13 cellular contexts compared by ENCODE assay signal in genomic region chr13:48403929-48404328, GRCh38. TPM values are rescaled to one million over a fixed set of nuclear protein-coding genes. Genes with fewer than 3 reads are reported as not detected.
DNase-seq lines count a peak whose midpoint lies in the region; ATAC-seq and TF ChIP-seq lines count a peak whose summit lies in the region.
"Had no signal": no experiment of that assay in that cellular context is flagged by ENCODE, and none has a peak within 500 bp of the region (broad histone marks: within the 10 kb centered on the region; RNA-seq: fewer than 3 reads in every experiment).

No MANE protein-coding gene starts in this region.

- H3K36me3 ChIP-seq in lung (ENCODE audit: control insufficient read depth in 2 of 2, insufficient read depth in 2 of 2, low read length in 2 of 2) (peaks cover 0 to 1% of the 10 kb centered on the region in 2 donors), thyroid gland (no peaks in the 10 kb centered on the region)

- no peaks in the 10 kb centered on the region for H3K9me3 ChIP-seq in lung (ENCODE audit: control insufficient read depth in 2 of 2, insufficient read depth in 1 of 2, low read length in 1 of 2)
- no peaks in the 10 kb centered on the region for H3K9me3 ChIP-seq in thyroid gland
- H3K9me3 ChIP-seq: A549 had no signal

- H3K4me3 Mint-ChIP-seq in activated CD4-positive, alpha-beta T cell treated with anti-CD3 and anti-CD28 coated beads, Interleukin-2, amount 10 ng/mL, durations not matched to agents 7 days and 5 days: no peak overlapping the region
- H3K4me3 Mint-ChIP-seq in activated CD4-positive, alpha-beta T cell treated with anti-CD3 and anti-CD28 coated beads for 36 hours: no peak overlapping the region
- no peak overlapping the region for H3K4me3 Mint-ChIP-seq in activated naive CD8-positive, alpha-beta T cell treated with anti-CD3 and anti-CD28 coated beads, Interleukin-2, amount 50 U/mL, for 24 hours

- H3K27ac Mint-ChIP-seq in activated CD4-positive, alpha-beta T cell treated with anti-CD3 and anti-CD28 coated beads, Interleukin-2, amount 10 ng/mL, durations not matched to agents 7 days and 5 days: peak overlapping the region; percentile 80
- no peak overlapping the region for H3K27ac Mint-ChIP-seq in activated CD4-positive, alpha-beta T cell treated with anti-CD3 and anti-CD28 coated beads for 36 hours
- peak overlapping the region; percentile 69 for H3K27ac Mint-ChIP-seq in activated naive CD8-positive, alpha-beta T cell treated with anti-CD3 and anti-CD28 coated beads, Interleukin-2, amount 50 U/mL, for 24 hours
- H3K27ac Mint-ChIP-seq: IgD-negative memory B cell had no signal

- H3K27me3 ChIP-seq in lung (ENCODE audit: control insufficient read depth, insufficient read depth): no peaks in the 10 kb centered on the region
- H3K27me3 ChIP-seq in thyroid gland: no peaks in the 10 kb centered on the region

- no peak for TF ChIP-seq POLR2A in thyroid gland (IDR thresholded peaks at IDR 0.05)

- H3K4me1 Mint-ChIP-seq in activated CD4-positive, alpha-beta T cell treated with anti-CD3 and anti-CD28 coated beads, Interleukin-2, amount 10 ng/mL, durations not matched to agents 7 days and 5 days: peaks cover 82% of the 10 kb centered on the region
- peaks cover 71% of the 10 kb centered on the region for H3K4me1 Mint-ChIP-seq in activated CD4-positive, alpha-beta T cell treated with anti-CD3 and anti-CD28 coated beads for 36 hours
- peaks cover 72% of the 10 kb centered on the region for H3K4me1 Mint-ChIP-seq in activated naive CD8-positive, alpha-beta T cell treated with anti-CD3 and anti-CD28 coated beads, Interleukin-2, amount 50 U/mL, for 24 hours

- intact Hi-C loops in activated CD4-positive, alpha-beta T cell treated with anti-CD3 and anti-CD28 coated beads for 36 hours (cut with DNase I, micrococcal nuclease): loop anchor here (1.0 to 5.0 kb wide), 12 partner anchors 8 to 481 kb away; partner anchors contain the start of genes LPAR6 (in 1 of the 2), NUDT15 (in 1 of the 2) and RCBTB2 (in 1 of the 2)
- intact Hi-C loops in thyroid gland (cut with DNase I): no loop called here

- H3K27ac ChIP-seq in lung (ENCODE audit: low read depth in 1 of 2, low read length in 1 of 2) (peak overlapping the region; percentile 13 to 54), thyroid gland (peak overlapping the region; percentile 70 to 84 (median 81))
- H3K27ac ChIP-seq: A549 had no signal

- H3K4me3 ChIP-seq in lung (no peak overlapping the region), thyroid gland (replicated peaks in 1 of 3) (no peak overlapping the region)
- H3K4me3 ChIP-seq: A549 had no signal

- ATAC-seq in activated CD4-positive, alpha-beta T cell treated with anti-CD3 and anti-CD28 coated beads for 36 hours: no peak
- ATAC-seq in activated naive CD8-positive, alpha-beta T cell treated with anti-CD3 and anti-CD28 coated beads, Interleukin-2, amount 50 U/mL, for 24 hours: no peak
- ATAC-seq in lung (ENCODE audit: insufficient read depth, low FRiP score) (no peak), HG03196 (IDR thresholded peaks at IDR 0.05; ENCODE audit: unreplicated experiment) (no peak)
- ATAC-seq: A549 had no signal

- CTCF ChIA-PET in activated CD4-positive, alpha-beta T cell treated with anti-CD3 and anti-CD28 coated beads, Interleukin-2, amount 10 ng/mL, durations not matched to agents 7 days and 5 days (lab: Charles Lee): interaction anchor here (0.5 kb wide), 1 partner anchor 10 kb away, joined by 4 read pairs; no protein-coding TSS in a partner anchor
- CTCF ChIA-PET in activated CD4-positive, alpha-beta T cell treated with anti-CD3 and anti-CD28 coated beads for 36 hours (lab: Charles Lee): no interaction called here

- POLR2A ChIA-PET in activated CD4-positive, alpha-beta T cell treated with anti-CD3 and anti-CD28 coated beads, Interleukin-2, amount 10 ng/mL, durations not matched to agents 7 days and 5 days (lab: Charles Lee): no interaction called here
- POLR2A ChIA-PET in activated CD4-positive, alpha-beta T cell treated with anti-CD3 and anti-CD28 coated beads for 36 hours (lab: Charles Lee): no interaction called here

- WGBS in lung, 2 donors: 60 to 80% methylated on average over 8 of the region's 8 CpGs
- 86 to 87% methylated on average over 8 of the region's 8 CpGs for WGBS in thyroid gland, 2 donors

- H3K9me3 Mint-ChIP-seq in activated CD4-positive, alpha-beta T cell treated with anti-CD3 and anti-CD28 coated beads, Interleukin-2, amount 10 ng/mL, durations not matched to agents 7 days and 5 days: no peaks in the 10 kb centered on the region
- H3K9me3 Mint-ChIP-seq in activated CD4-positive, alpha-beta T cell treated with anti-CD3 and anti-CD28 coated beads for 36 hours (ENCODE audit: low read depth): no peaks in the 10 kb centered on the region
- no peaks in the 10 kb centered on the region for H3K9me3 Mint-ChIP-seq in activated naive CD8-positive, alpha-beta T cell treated with anti-CD3 and anti-CD28 coated beads, Interleukin-2, amount 50 U/mL, for 24 hours
- H3K9me3 Mint-ChIP-seq: IgD-negative memory B cell had no signal

- TF ChIP-seq CTCF in lung (IDR thresholded peaks at IDR 0.05; ENCODE audit: control extremely low read depth, extremely low read depth): no peak
- TF ChIP-seq CTCF in thyroid gland (IDR thresholded peaks at IDR 0.05): no peak

- H3K4me1 ChIP-seq in lung (ENCODE audit: control insufficient read depth in 2 of 2, insufficient read depth in 2 of 2, low read length in 2 of 2) (peaks cover 0 to 13% of the 10 kb centered on the region in 2 donors), thyroid gland (peaks cover 60% of the 10 kb centered on the region in 2 donors)

- H3K36me3 Mint-ChIP-seq in activated CD4-positive, alpha-beta T cell treated with anti-CD3 and anti-CD28 coated beads, Interleukin-2, amount 10 ng/mL, durations not matched to agents 7 days and 5 days (ENCODE audit: low read depth): peaks cover 49% of the 10 kb centered on the region
- peaks cover 11% of the 10 kb centered on the region for H3K36me3 Mint-ChIP-seq in activated CD4-positive, alpha-beta T cell treated with anti-CD3 and anti-CD28 coated beads for 36 hours (ENCODE audit: low read depth)
- H3K36me3 Mint-ChIP-seq in activated naive CD8-positive, alpha-beta T cell treated with anti-CD3 and anti-CD28 coated beads, Interleukin-2, amount 50 U/mL, for 24 hours (ENCODE audit: low read depth): peaks cover 1% of the 10 kb centered on the region

- DNase-seq in activated CD4-positive, alpha-beta T cell treated with anti-CD3 and anti-CD28 coated beads, Interleukin-2, amount 10 ng/mL, durations not matched to agents 7 days and 5 days: no peak
- DNase-seq in activated CD4-positive, alpha-beta T cell treated with anti-CD3 and anti-CD28 coated beads for 36 hours: no peak
- DNase-seq in activated naive CD8-positive, alpha-beta T cell treated with anti-CD3 and anti-CD28 coated beads, Interleukin-2, amount 50 U/mL, for 24 hours: no peak
- DNase-seq in lung (ENCODE audit: low spot score) (no peak), thyroid gland (no peak), NCI-H524 treated with DMSO at 0.1 percent for 48 hours (lab: John Stamatoyannopoulos, UW) (no peak)
- no peak for DNase-seq in stimulated activated naive CD4-positive, alpha-beta T cell treated with Interleukin-2 at 50 U/mL for 16 hours (lab: John Stamatoyannopoulos, UW)
- DNase-seq: activated T-cell treated with anti-CD3 and anti-CD28 coated beads for 4 hours, left cardiac atrium, NCI-H2081 had no signal

- H3K27me3 Mint-ChIP-seq in activated CD4-positive, alpha-beta T cell treated with anti-CD3 and anti-CD28 coated beads, Interleukin-2, amount 10 ng/mL, durations not matched to agents 7 days and 5 days: no peaks in the 10 kb centered on the region
- no peaks in the 10 kb centered on the region for H3K27me3 Mint-ChIP-seq in activated CD4-positive, alpha-beta T cell treated with anti-CD3 and anti-CD28 coated beads for 36 hours
- H3K27me3 Mint-ChIP-seq in activated naive CD8-positive, alpha-beta T cell treated with anti-CD3 and anti-CD28 coated beads, Interleukin-2, amount 50 U/mL, for 24 hours: no peaks in the 10 kb centered on the region
- H3K27me3 Mint-ChIP-seq: IgD-negative memory B cell had no signal

RNA-seq across cellular contexts. Expression of gene LPAR6, which starts 9.0 kb away (rescaled TPM):
- total RNA-seq in activated CD4-positive, alpha-beta T cell treated with anti-CD3 and anti-CD28 coated beads, Interleukin-2, amount 10 ng/mL, durations not matched to agents 7 days and 5 days: 10 to 100 TPM; 56.7 to 79.9 TPM
- total RNA-seq in activated CD4-positive, alpha-beta T cell treated with anti-CD3 and anti-CD28 coated beads for 36 hours: 1 to 10 TPM; 6.8 to 7.9 TPM
- total RNA-seq in lung (10 to 100 TPM; 13.3 to 49.0 TPM), thyroid gland (10 to 100 TPM; 16.8 to 42.5 (median 23.4) TPM)
- polyA plus RNA-seq in lung: 10 to 100 TPM; 16.4 to 35.4 TPM
